12 cellular contexts compared by ENCODE assay signal in genomic region chr14:97408937-97409860, GRCh38.
DNase-seq lines count a peak whose midpoint lies in the region; ATAC-seq and TF ChIP-seq lines count a peak whose summit lies in the region.
"Had no signal": no experiment of that assay in that cellular context is flagged by ENCODE, and none has a peak within 500 bp of the region (broad histone marks: within the 10 kb centered on the region; RNA-seq: fewer than 3 reads in every experiment).

No MANE protein-coding gene starts in this region.

- TF ChIP-seq CTCF in HFFc6 (IDR thresholded peaks at IDR 0.05), result no peak

- no peaks in the 10 kb centered on the region for H3K9me3 Mint-ChIP-seq in CD8-positive, alpha-beta memory T cell
- H3K9me3 Mint-ChIP-seq in activated CD4-positive, alpha-beta T cell treated with anti-CD3 and anti-CD28 coated beads, Interleukin-2, amount 10 ng/mL, durations not matched to agents 7 days and 5 days, result no peaks in the 10 kb centered on the region
- H3K9me3 Mint-ChIP-seq in activated naive CD8-positive, alpha-beta T cell treated with anti-CD3 and anti-CD28 coated beads for 36 hours, result no peaks in the 10 kb centered on the region
- peaks cover 21% of the 10 kb centered on the region for H3K9me3 Mint-ChIP-seq in HFFc6
- H3K9me3 Mint-ChIP-seq: dendritic cell treated with granulocyte-macrophage colony-stimulating factor and Interleukin-4, amounts not matched to agents 40 ng/mL and 50 ng/mL, for 4 days had no signal

- H3K36me3 ChIP-seq in CD8-positive, alpha-beta memory T cell (ENCODE audit: insufficient read depth, low read length), result no peaks in the 10 kb centered on the region
- H3K36me3 ChIP-seq: BE2C had no signal

- peak overlapping the region; percentile 63 to 76 (median 69) for H3K4me3 Mint-ChIP-seq in CD8-positive, alpha-beta memory T cell
- H3K4me3 Mint-ChIP-seq in activated CD4-positive, alpha-beta T cell treated with anti-CD3 and anti-CD28 coated beads, Interleukin-2, amount 10 ng/mL, durations not matched to agents 7 days and 5 days, result peak overlapping the region; percentile 49
- peak overlapping the region; percentile 26 for H3K4me3 Mint-ChIP-seq in activated naive CD8-positive, alpha-beta T cell treated with anti-CD3 and anti-CD28 coated beads for 36 hours
- H3K4me3 Mint-ChIP-seq in HFFc6, result no peak overlapping the region
- H3K4me3 Mint-ChIP-seq: dendritic cell treated with granulocyte-macrophage colony-stimulating factor and Interleukin-4, amounts not matched to agents 40 ng/mL and 50 ng/mL, for 4 days had no signal

- H3K27ac Mint-ChIP-seq in CD8-positive, alpha-beta memory T cell, result peak overlapping the region in 7 of 8 donors; percentile 28 to 91 (median 74)
- peak overlapping the region; percentile 91 for H3K27ac Mint-ChIP-seq in activated CD4-positive, alpha-beta T cell treated with anti-CD3 and anti-CD28 coated beads, Interleukin-2, amount 10 ng/mL, durations not matched to agents 7 days and 5 days
- peak overlapping the region; percentile 75 for H3K27ac Mint-ChIP-seq in activated naive CD8-positive, alpha-beta T cell treated with anti-CD3 and anti-CD28 coated beads for 36 hours
- H3K27ac Mint-ChIP-seq in HFFc6, result no peak overlapping the region
- H3K27ac Mint-ChIP-seq: dendritic cell treated with granulocyte-macrophage colony-stimulating factor and Interleukin-4, amounts not matched to agents 40 ng/mL and 50 ng/mL, for 4 days had no signal

- no peak overlapping the region for H3K4me3 ChIP-seq in CD8-positive, alpha-beta memory T cell (ENCODE audit: low read length)

- no peak for ATAC-seq in GM21526 (IDR thresholded peaks at IDR 0.05; ENCODE audit: low FRiP score, unreplicated experiment)

- peaks cover 4 to 7% of the 10 kb centered on the region in 2 donors for H3K27me3 Mint-ChIP-seq in CD8-positive, alpha-beta memory T cell
- peaks cover 3% of the 10 kb centered on the region for H3K27me3 Mint-ChIP-seq in activated CD4-positive, alpha-beta T cell treated with anti-CD3 and anti-CD28 coated beads, Interleukin-2, amount 10 ng/mL, durations not matched to agents 7 days and 5 days
- H3K27me3 Mint-ChIP-seq in activated naive CD8-positive, alpha-beta T cell treated with anti-CD3 and anti-CD28 coated beads for 36 hours, result peaks cover 13% of the 10 kb centered on the region
- H3K27me3 Mint-ChIP-seq in HFFc6 (ENCODE audit: insufficient read depth), result no peaks in the 10 kb centered on the region

- H3K4me1 Mint-ChIP-seq in CD8-positive, alpha-beta memory T cell, result peaks cover 24 to 35% (median 30%) of the 10 kb centered on the region in 3 donors
- peaks cover 4% of the 10 kb centered on the region for H3K4me1 Mint-ChIP-seq in activated CD4-positive, alpha-beta T cell treated with anti-CD3 and anti-CD28 coated beads, Interleukin-2, amount 10 ng/mL, durations not matched to agents 7 days and 5 days
- H3K4me1 Mint-ChIP-seq in activated naive CD8-positive, alpha-beta T cell treated with anti-CD3 and anti-CD28 coated beads for 36 hours, result peaks cover 22% of the 10 kb centered on the region
- no peaks in the 10 kb centered on the region for H3K4me1 Mint-ChIP-seq in HFFc6 (ENCODE audit: low read depth)

- POLR2A ChIA-PET in CD8-positive, alpha-beta memory T cell (lab: Charles Lee), result no interaction called here
- POLR2A ChIA-PET in activated CD4-positive, alpha-beta T cell treated with anti-CD3 and anti-CD28 coated beads, Interleukin-2, amount 10 ng/mL, durations not matched to agents 7 days and 5 days (lab: Charles Lee), result interaction anchor here (0.7 kb wide), 1 partner anchor 728 kb away, joined by 3 read pairs; no protein-coding TSS in a partner anchor

- CTCF ChIA-PET in CD8-positive, alpha-beta memory T cell (lab: Charles Lee), result no interaction called here
- CTCF ChIA-PET in activated CD4-positive, alpha-beta T cell treated with anti-CD3 and anti-CD28 coated beads, Interleukin-2, amount 10 ng/mL, durations not matched to agents 7 days and 5 days (lab: Charles Lee), result no interaction called here

- no peak overlapping the region for H3K27ac ChIP-seq in CD8-positive, alpha-beta memory T cell (ENCODE audit: low read depth, low read length)

- no peaks in the 10 kb centered on the region for H3K27me3 ChIP-seq in CD8-positive, alpha-beta memory T cell (ENCODE audit: insufficient read depth, low read length, poor library complexity, severe bottlenecking)

- peaks cover 0 to 6% (median 0%) of the 10 kb centered on the region in 3 donors for H3K36me3 Mint-ChIP-seq in CD8-positive, alpha-beta memory T cell
- peaks cover 1% of the 10 kb centered on the region for H3K36me3 Mint-ChIP-seq in activated CD4-positive, alpha-beta T cell treated with anti-CD3 and anti-CD28 coated beads, Interleukin-2, amount 10 ng/mL, durations not matched to agents 7 days and 5 days (ENCODE audit: low read depth)
- no peaks in the 10 kb centered on the region for H3K36me3 Mint-ChIP-seq in activated naive CD8-positive, alpha-beta T cell treated with anti-CD3 and anti-CD28 coated beads for 36 hours
- no peaks in the 10 kb centered on the region; the same call in 1 of the 2 replicates for H3K36me3 Mint-ChIP-seq in HFFc6 (ENCODE audit: low read depth)

- no peaks in the 10 kb centered on the region for H3K9me3 ChIP-seq in CD8-positive, alpha-beta memory T cell (ENCODE audit: low read length)
- H3K9me3 ChIP-seq: BE2C had no signal

- peak in 1 of 5 donors; percentile 5 for DNase-seq in CD8-positive, alpha-beta memory T cell
- DNase-seq in activated CD4-positive, alpha-beta T cell treated with anti-CD3 and anti-CD28 coated beads, Interleukin-2, amount 10 ng/mL, durations not matched to agents 7 days and 5 days, result peak; percentile 53
- DNase-seq in activated naive CD8-positive, alpha-beta T cell treated with anti-CD3 and anti-CD28 coated beads for 36 hours, result peak; percentile 29
- peak; percentile 33 to 50 for DNase-seq in stimulated activated CD4-positive, alpha-beta T cell treated with anti-CD3 and anti-CD28 coated beads, Interleukin-2, amount 100 ng/mL, for 48 hours
- DNase-seq in NCI-H2227 treated with DMSO at 0.1 percent for 48 hours (lab: John Stamatoyannopoulos, UW) (no peak), HFFc6 (no peak), MV-4-11 (lab: John Stamatoyannopoulos, UW) (no peak)
- DNase-seq: BE2C, midbrain, T1000 had no signal

- H3K4me1 ChIP-seq in CD8-positive, alpha-beta memory T cell (ENCODE audit: insufficient read depth, low read length), result peaks cover 26% of the 10 kb centered on the region
- H3K4me1 ChIP-seq: BE2C had no signal

Comparison
In these comparisons a context has a peak if more than half of its experiments do, and no peak if none do; other contexts are left out.
1. DNase-seq: peak in activated CD4-positive, alpha-beta T cell treated with anti-CD3 and anti-CD28 coated beads, Interleukin-2, amount 10 ng/mL, durations not matched to agents 7 days and 5 days (single experiment), activated naive CD8-positive, alpha-beta T cell treated with anti-CD3 and anti-CD28 coated beads for 36 hours (single experiment) and stimulated activated CD4-positive, alpha-beta T cell treated with anti-CD3 and anti-CD28 coated beads, Interleukin-2, amount 100 ng/mL, for 48 hours (2 of 2); none in NCI-H2227 treated with DMSO at 0.1 percent for 48 hours (single experiment), HFFc6 (single experiment) and MV-4-11 (single experiment).